10 cellular contexts compared by ENCODE assay signal in the genomic region with DNA sequence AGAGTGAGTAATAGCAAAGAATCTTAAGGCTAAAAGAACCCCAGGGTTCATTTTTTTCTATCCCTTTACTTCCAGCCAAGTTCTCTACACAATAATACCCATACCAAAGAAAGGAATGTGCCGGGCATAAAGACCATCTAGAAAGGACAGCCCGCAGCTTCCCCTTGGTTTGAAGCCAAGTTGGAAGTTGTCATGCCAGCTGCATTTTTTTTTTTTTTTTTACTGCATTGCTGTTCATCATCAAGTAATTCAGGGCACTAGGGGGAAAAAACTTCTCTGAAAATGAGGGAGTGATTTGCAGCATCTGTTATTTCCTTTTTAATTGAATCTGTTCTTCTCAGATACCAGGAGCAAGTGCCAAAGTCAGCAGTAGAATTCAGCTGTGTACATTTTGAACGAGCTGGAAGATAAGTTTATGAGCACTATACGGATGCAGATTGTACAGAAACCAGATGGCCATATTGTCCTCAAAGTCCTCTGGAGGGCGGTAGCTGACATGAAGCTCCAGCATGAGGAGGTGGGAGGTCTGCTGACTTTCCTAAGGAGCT. TPM values are rescaled to one million over a fixed set of nuclear protein-coding genes. Genes with fewer than 3 reads are reported as not detected.
DNase-seq lines count a peak whose midpoint lies in the region; ATAC-seq and TF ChIP-seq lines count a peak whose summit lies in the region.
"Had no signal": no experiment of that assay in that cellular context is flagged by ENCODE, and none has a peak within 500 bp of the region (broad histone marks: within the 10 kb centered on the region; RNA-seq: fewer than 3 reads in every experiment).

No MANE protein-coding gene starts in this region.

- H2AFZ ChIP-seq in mammary epithelial cell (ENCODE audit: low read depth, low read length): no peak overlapping the region

- CTCF ChIA-PET in mammary epithelial cell (lab: Charles Lee; ENCODE audit: low non-redundant PET): no interaction called here

- no peak overlapping the region for H3K27ac ChIP-seq in mammary epithelial cell (ENCODE audit: insufficient read depth, low read depth, low read length)

- BruUV-seq in mammary epithelial cell (replicated peaks; lab: Mats Ljungman, UMichigan): no TSS peak

- peaks cover 0 to 4% (median 0%) of the 10 kb centered on the region in 3 donors for H3K27me3 Mint-ChIP-seq in naive B cell

- peak; percentile 33 for DNase-seq in ELR (ENCODE audit: low read depth)
- peak; percentile 42 for DNase-seq in NCI-H226
- peak; percentile 53 for DNase-seq in mammary epithelial cell
- DNase-seq in naive B cell: no peak
- DNase-seq in SKM-1 treated with dmso at 0.1 percent for 144 hours (lab: John Stamatoyannopoulos, UW; ENCODE audit: unreplicated experiment): no peak
- DNase-seq in NCI-H2029 (lab: John Stamatoyannopoulos, UW): no peak
- DNase-seq: activated CD8-positive, alpha-beta memory T cell treated with anti-CD3 and anti-CD28 coated beads, Interleukin-2, amount 50 U/mL, for 4 hours; heart right ventricle had no signal

- H3K4me3 Mint-ChIP-seq in naive B cell: no peak overlapping the region

- no peaks in the 10 kb centered on the region for H3K9me3 ChIP-seq in mammary epithelial cell (replicated peaks; ENCODE audit: insufficient read depth, low read length)
- H3K9me3 ChIP-seq: heart right ventricle had no signal

- peaks cover 82% of the 10 kb centered on the region for H3K79me2 ChIP-seq in mammary epithelial cell (ENCODE audit: insufficient read depth, low read length)

- H3K4me1 Mint-ChIP-seq in naive B cell: peaks cover 40 to 73% (median 69%) of the 10 kb centered on the region in 3 donors

- no peaks in the 10 kb centered on the region for H3K36me3 ChIP-seq in mammary epithelial cell (ENCODE audit: insufficient read depth, low read length)
- H3K36me3 ChIP-seq: heart right ventricle had no signal

- no peak overlapping the region for H3K4me2 ChIP-seq in mammary epithelial cell (ENCODE audit: insufficient read depth, low read depth, low read length)

- no peak overlapping the region for H3K4me3 ChIP-seq in mammary epithelial cell (replicated peaks in 1 of 3; ENCODE audit: insufficient read depth in 1 of 3, low read depth in 2 of 3, low read length in 3 of 3)
- H3K4me3 ChIP-seq: heart right ventricle had no signal

- dilution Hi-C loops in mammary epithelial cell (cut with HindIII; ENCODE audit: low sequenced_read_pairs): no loop called here

- H3K27me3 ChIP-seq in mammary epithelial cell (ENCODE audit: insufficient read depth, low read length): no peaks in the 10 kb centered on the region

- H4K20me1 ChIP-seq in mammary epithelial cell (ENCODE audit: insufficient read depth, low read length): no peaks in the 10 kb centered on the region

- no peaks in the 10 kb centered on the region for H3K36me3 Mint-ChIP-seq in naive B cell

- H3K4me1 ChIP-seq in mammary epithelial cell (ENCODE audit: insufficient read depth, low read length): peaks cover 50% of the 10 kb centered on the region

- H3K9ac ChIP-seq in mammary epithelial cell (ENCODE audit: insufficient read depth, low read length): no peak overlapping the region

- peak overlapping the region; percentile 27 to 93 (median 51) for H3K27ac Mint-ChIP-seq in naive B cell

- WGBS in mammary epithelial cell (ENCODE audit: low coverage, missing lambda C conversion rate): 17% methylated on average over 3 of the region's 5 CpGs

- ATAC-seq in naive B cell (ENCODE audit: low read depth in 2 of 2) (no peak), GM21528 (IDR thresholded peaks at IDR 0.05; ENCODE audit: low FRiP score, unreplicated experiment) (no peak), HG03108 (IDR thresholded peaks at IDR 0.05; ENCODE audit: unreplicated experiment) (no peak)

- intact Hi-C loops in mammary epithelial cell (cut with micrococcal nuclease): loop anchor here (1.0 to 2.0 kb wide), 2 partner anchors 57 to 69 kb away; a partner anchor contains a TSS

- peaks cover 0 to 4% (median 0%) of the 10 kb centered on the region in 7 donors for H3K9me3 Mint-ChIP-seq in naive B cell

- in situ Hi-C loops in mammary epithelial cell (cut with MboI; ENCODE audit: low sequenced_read_pairs in 2 of 2): no loop called here

- TF ChIP-seq CTCF in mammary epithelial cell (conservative IDR thresholded peaks at IDR 0.05 in 1 of 2, IDR thresholded peaks at IDR 0.05 in 1 of 2; ENCODE audit: extremely low read depth in 1 of 2, insufficient read depth in 1 of 2, low read depth in 1 of 2, low read length in 2 of 2): no peak

RNA-seq across cellular contexts. Expression of a gene that starts 56.4 kb away (rescaled TPM):
- 10 to 100 TPM; 50.7 to 70.3 TPM for total RNA-seq in mammary epithelial cell
- polyA plus RNA-seq in mammary epithelial cell (56.0 TPM), naive B cell (ENCODE audit: low read depth in 6 of 6) (1 to 10 TPM; 2.2 to 5.5 (median 3.9) TPM)
- 39.2 TPM for polyA minus RNA-seq in mammary epithelial cell

Comparison
In these comparisons a context has a peak if more than half of its experiments do, and no peak if none do; other contexts are left out.
1. DNase-seq: peak in ELR (single experiment), NCI-H226 (single experiment) and mammary epithelial cell (single experiment); none in naive B cell (single experiment), SKM-1 treated with dmso at 0.1 percent for 144 hours (single experiment) and NCI-H2029 (single experiment).